In genomic region chr5:146516151-146516475, GRCh38 we compare ENCODE assay signal across 20 cellular contexts. TPM values are rescaled to one million over a fixed set of nuclear protein-coding genes. Genes with fewer than 3 reads are reported as not detected.
DNase-seq lines count a peak whose midpoint lies in the region; ATAC-seq and TF ChIP-seq lines count a peak whose summit lies in the region.
"Had no signal": no experiment of that assay in that cellular context is flagged by ENCODE, and none has a peak within 500 bp of the region (broad histone marks: within the 10 kb centered on the region; RNA-seq: fewer than 3 reads in every experiment).

Gene GPR151, minus strand, starts transcription at chr5:146516190. Its CDS starts 77 bp downstream, at chr5:146516113.

- no peak for DNase-seq in activated naive CD4-positive, alpha-beta T cell treated with anti-CD3 and anti-CD28 coated beads, Interleukin-2, amount 10 ng/mL, durations not matched to agents 7 days and 5 days
- DNase-seq in activated naive CD4-positive, alpha-beta T cell treated with anti-CD3 and anti-CD28 coated beads for 36 hours, result no peak
- DNase-seq in NCI-H524 treated with DMSO at 0.1 percent for 48 hours (lab: John Stamatoyannopoulos, UW) (peak; percentile 26), dorsolateral prefrontal cortex (peak in 1 of 10 donors; percentile 10), DMS153 treated with DMSO at 0.1 percent for 48 hours (lab: John Stamatoyannopoulos, UW; ENCODE audit: unreplicated experiment) (no peak)
- no peak for DNase-seq in NK-92 treated with Interleukin-12 subunit alpha and Interleukin-12 subunit beta, amount 100 ng/mL, for 24 hours (lab: John Stamatoyannopoulos, UW)
- DNase-seq: activated T-cell treated with anti-CD3 and anti-CD28 coated beads, Interleukin-2, amount 50 U/mL, for 4 hours; amniotic stem cell; EL; H7; kidney; NCI-H1048; retina had no signal

- peak within 1 kb of the TSS; percentile 53 for H3K27ac Mint-ChIP-seq in activated naive CD4-positive, alpha-beta T cell treated with anti-CD3 and anti-CD28 coated beads, Interleukin-2, amount 10 ng/mL, durations not matched to agents 7 days and 5 days
- no peak within 1 kb of the TSS for H3K27ac Mint-ChIP-seq in activated naive CD4-positive, alpha-beta T cell treated with anti-CD3 and anti-CD28 coated beads for 36 hours

- peak within 1 kb of the TSS in 1 of 59 donors; percentile 12 for H3K4me3 ChIP-seq in dorsolateral prefrontal cortex
- H3K4me3 ChIP-seq: gastroesophageal sphincter, SJCRH30, vagina had no signal

- no peak within 1 kb of the TSS for H3K4me3 Mint-ChIP-seq in activated naive CD4-positive, alpha-beta T cell treated with anti-CD3 and anti-CD28 coated beads, Interleukin-2, amount 10 ng/mL, durations not matched to agents 7 days and 5 days
- no peak within 1 kb of the TSS for H3K4me3 Mint-ChIP-seq in activated naive CD4-positive, alpha-beta T cell treated with anti-CD3 and anti-CD28 coated beads for 36 hours
- H3K4me3 Mint-ChIP-seq: activated T-cell treated with anti-CD3 and anti-CD28 coated beads, Interleukin-2, amount 50 U/mL, for 4 hours had no signal

- peaks cover 4% of the 10 kb centered on the region for H3K27me3 Mint-ChIP-seq in activated naive CD4-positive, alpha-beta T cell treated with anti-CD3 and anti-CD28 coated beads, Interleukin-2, amount 10 ng/mL, durations not matched to agents 7 days and 5 days
- H3K27me3 Mint-ChIP-seq in activated naive CD4-positive, alpha-beta T cell treated with anti-CD3 and anti-CD28 coated beads for 36 hours (ENCODE audit: low read depth), result peaks cover 4% of the 10 kb centered on the region

- H3K4me1 Mint-ChIP-seq in activated naive CD4-positive, alpha-beta T cell treated with anti-CD3 and anti-CD28 coated beads, Interleukin-2, amount 10 ng/mL, durations not matched to agents 7 days and 5 days, result no peaks in the 10 kb centered on the region
- no peaks in the 10 kb centered on the region for H3K4me1 Mint-ChIP-seq in activated naive CD4-positive, alpha-beta T cell treated with anti-CD3 and anti-CD28 coated beads for 36 hours (ENCODE audit: low read depth)

- intact Hi-C loops in activated naive CD4-positive, alpha-beta T cell treated with anti-CD3 and anti-CD28 coated beads for 36 hours (cut with micrococcal nuclease), result no loop called here
- intact Hi-C loops in dorsolateral prefrontal cortex (cut with DNase I), result no loop called here

- CTCF ChIA-PET in activated naive CD4-positive, alpha-beta T cell treated with anti-CD3 and anti-CD28 coated beads, Interleukin-2, amount 10 ng/mL, durations not matched to agents 7 days and 5 days (lab: Charles Lee), result interaction anchor here (0.9 to 2.2 kb wide), 3 partner anchors 17 to 450 kb away, joined by 3 to 8 read pairs (median 5); no protein-coding TSS in a partner anchor
- CTCF ChIA-PET in activated naive CD4-positive, alpha-beta T cell treated with anti-CD3 and anti-CD28 coated beads for 36 hours (lab: Charles Lee), result no interaction called here

- no peak for TF ChIP-seq CTCF in dorsolateral prefrontal cortex (IDR thresholded peaks at IDR 0.05 in 54 of 56, conservative IDR thresholded peaks at IDR 0.05 in 2 of 56; ENCODE audit: low read depth in 1 of 56, partially characterized antibody in 56 of 56)

- H3K27me3 ChIP-seq in dorsolateral prefrontal cortex, result no peaks in the 10 kb centered on the region
- H3K27me3 ChIP-seq: gastroesophageal sphincter, SJCRH30, vagina had no signal

- peaks cover 12% of the 10 kb centered on the region for H3K36me3 Mint-ChIP-seq in activated naive CD4-positive, alpha-beta T cell treated with anti-CD3 and anti-CD28 coated beads, Interleukin-2, amount 10 ng/mL, durations not matched to agents 7 days and 5 days
- peaks cover 6% of the 10 kb centered on the region for H3K36me3 Mint-ChIP-seq in activated naive CD4-positive, alpha-beta T cell treated with anti-CD3 and anti-CD28 coated beads for 36 hours (ENCODE audit: low read depth)

- H3K9me3 Mint-ChIP-seq in activated naive CD4-positive, alpha-beta T cell treated with anti-CD3 and anti-CD28 coated beads, Interleukin-2, amount 10 ng/mL, durations not matched to agents 7 days and 5 days, result no peaks in the 10 kb centered on the region
- no peaks in the 10 kb centered on the region for H3K9me3 Mint-ChIP-seq in activated naive CD4-positive, alpha-beta T cell treated with anti-CD3 and anti-CD28 coated beads for 36 hours
- H3K9me3 Mint-ChIP-seq: activated T-cell treated with anti-CD3 and anti-CD28 coated beads, Interleukin-2, amount 50 U/mL, for 4 hours had no signal

- H3K27ac ChIP-seq in dorsolateral prefrontal cortex (peak within 1 kb of the TSS in 37 of 59 donors; percentile 2 to 70 (median 41)), temporal lobe (ENCODE audit: low read depth, low read length) (peak within 1 kb of the TSS; percentile 22)
- H3K27ac ChIP-seq: gastroesophageal sphincter, SJCRH30, vagina had no signal

- no peak for ATAC-seq in HG02678 (IDR thresholded peaks at IDR 0.05; ENCODE audit: unreplicated experiment)
- ATAC-seq: activated CD4-positive, CD25-positive, alpha-beta regulatory T cell treated with anti-CD3 and anti-CD28 coated beads, Interleukin-2, amount 50 U/mL, for 24 hours; activated T-cell treated with anti-CD3 and anti-CD28 coated beads, Interleukin-2, amount 50 U/mL, for 4 hours; gastroesophageal sphincter had no signal

RNA-seq across cellular contexts. Expression of gene GPR151, which starts in this region (rescaled TPM):
- not detected for total RNA-seq in activated naive CD4-positive, alpha-beta T cell treated with anti-CD3 and anti-CD28 coated beads for 36 hours
- total RNA-seq in dorsolateral prefrontal cortex (1 to 10 TPM in 10 of 120 experiments, under 1 TPM in 105, not detected in 5; 0.18 to 1.4 (median 0.48) TPM), temporal lobe (0.25 TPM)
- total RNA-seq: activated T-cell treated with anti-CD3 and anti-CD28 coated beads, Interleukin-2, amount 50 U/mL, for 4 hours; dermis microvascular lymphatic vessel endothelial cell; gastroesophageal sphincter; H7; kidney; SJCRH30; vagina had no signal
